7 cellular contexts compared by ENCODE assay signal in genomic region chr5:36232533-36232932, GRCh38.
"Had no signal": no experiment of that assay in that cellular context is flagged by ENCODE, and none has a peak within 500 bp of the region (broad histone marks: within the 10 kb centered on the region; RNA-seq: fewer than 3 reads in every experiment).

No MANE protein-coding gene starts in this region.

- H3K27ac ChIP-seq: HL-60 had no signal

- FAIRE-seq: HepG2 had no signal

- ATAC-seq: HepG2 had no signal

- DNase-seq: GOT3, H9, HCEC 1CT, HFFc6, KG1 had no signal
